ENCODE assay signal across 21 cellular contexts in genomic region chr11:94657629-94658028, GRCh38.
"Had no signal": no experiment of that assay in that cellular context is flagged by ENCODE, and none has a peak within 500 bp of the region (broad histone marks: within the 10 kb centered on the region; RNA-seq: fewer than 3 reads in every experiment).

No MANE protein-coding gene starts in this region.

- H3K27me3 ChIP-seq: gastroesophageal sphincter, hepatocyte, pancreas, testis, uterus had no signal

- H3K4me1 ChIP-seq: gastroesophageal sphincter, pancreas, psoas muscle, testis, uterus had no signal

- DNase-seq: activated CD4-positive, alpha-beta memory T cell treated with anti-CD3 and anti-CD28 coated beads for 36 hours; activated CD4-positive, alpha-beta T cell treated with anti-CD3 and anti-CD28 coated beads, Interleukin-2, amount 10 ng/mL, durations not matched to agents 24 days and 14 days; activated CD4-positive, CD25-positive, alpha-beta regulatory T cell treated with anti-CD3 and anti-CD28 coated beads, Interleukin-2, amount 50 U/mL, for 72 hours; activated CD8-positive, alpha-beta memory T cell treated with anti-CD3 and anti-CD28 coated beads, Interleukin-2, amount 50 U/mL, for 4 hours; activated effector memory CD4-positive, alpha-beta T cell treated with anti-CD3 and anti-CD28 coated beads, Interleukin-2, amount 50 U/mL, for 16 hours; activated naive CD4-positive, alpha-beta T cell treated with anti-CD3 and anti-CD28 coated beads for 36 hours; activated naive CD8-positive, alpha-beta T cell treated with anti-CD3 and anti-CD28 coated beads, Interleukin-2, amount 10 ng/mL, durations not matched to agents 7 days and 5 days; activated T-cell treated with anti-CD3 and anti-CD28 coated beads, Interleukin-2, amount 50 U/mL, for 1 hour; caudate nucleus; naive thymus-derived CD8-positive, alpha-beta T cell; nucleus accumbens; pancreas; psoas muscle; stimulated activated CD4-positive, alpha-beta T cell treated with anti-CD3 and anti-CD28 coated beads, Interleukin-15, amount 100 ng/mL, for 24 hours; stimulated activated CD4-positive, alpha-beta T cell treated with anti-CD3 and anti-CD28 coated beads, Interleukin-2, amount 100 ng/mL, for 24 hours; stimulated activated naive CD4-positive, alpha-beta T cell treated with Interleukin-2 at 50 U/mL for 16 hours; testis; WERI-Rb-1 had no signal

- H2AFZ ChIP-seq: hepatocyte had no signal

- H3K36me3 ChIP-seq: gastroesophageal sphincter, pancreas, uterus, WERI-Rb-1 had no signal

- H3K4me2 ChIP-seq: hepatocyte had no signal

- H3K9me3 ChIP-seq: gastroesophageal sphincter, pancreas, psoas muscle, testis, uterus had no signal

- H3K4me3 ChIP-seq: gastroesophageal sphincter, hepatocyte, pancreas, psoas muscle, testis, uterus had no signal

- H3K27ac ChIP-seq: gastroesophageal sphincter, hepatocyte, pancreas, psoas muscle, testis, uterus, WERI-Rb-1 had no signal

- ATAC-seq: gastroesophageal sphincter; naive thymus-derived CD8-positive, alpha-beta T cell had no signal

- H3K79me2 ChIP-seq: hepatocyte had no signal
